19 cellular contexts compared by ENCODE assay signal in genomic region chr12:108133482-108133881, GRCh38. TPM values are rescaled to one million over a fixed set of nuclear protein-coding genes. Genes with fewer than 3 reads are reported as not detected.
DNase-seq lines count a peak whose midpoint lies in the region; ATAC-seq lines count a peak whose summit lies in the region.
"Had no signal": no experiment of that assay in that cellular context is flagged by ENCODE, and none has a peak within 500 bp of the region (broad histone marks: within the 10 kb centered on the region; RNA-seq: fewer than 3 reads in every experiment).

No MANE protein-coding gene starts in this region.

- H3K4me3 ChIP-seq in HAP-1, result no peak overlapping the region
- H3K4me3 ChIP-seq: A549, Peyer's patch, SK-N-MC had no signal

- H3K4me1 ChIP-seq in HAP-1, result no peaks in the 10 kb centered on the region
- H3K4me1 ChIP-seq: Caco-2 had no signal

- intact Hi-C loops in Right ventricle myocardium inferior (cut with DNase I) (no loop called here), cardiac septum (cut with DNase I) (no loop called here), left cardiac atrium (cut with DNase I) (loop anchor here in 1 of 2 donors (5.0 kb wide), 1 partner anchor 59 kb away; no protein-coding TSS in a partner anchor)

- DNase-seq in Right ventricle myocardium inferior (ENCODE audit: missing footprints) (peak; percentile 70), cardiac septum (ENCODE audit: low spot score) (no peak), cerebellar cortex (ENCODE audit: low spot score) (peak; percentile 82), left cardiac atrium (peak; percentile 34), HAP-1 (ENCODE audit: low spot score in 2 of 2) (no peak), HK-2 (ENCODE audit: unreplicated experiment) (no peak)
- DNase-seq: Caco-2; CD4-positive, alpha-beta T cell; GOT3; MM.1S; NCI-H1092; NCI-H446; NCI-H526 treated with DMSO at 0.1 percent for 48 hours; Peyer's patch; SHP77 had no signal

- H3K36me3 ChIP-seq in HAP-1 (replicated peaks), result no peaks in the 10 kb centered on the region
- H3K36me3 ChIP-seq: Peyer's patch had no signal

- peak; percentile 86 for ATAC-seq in Right ventricle myocardium inferior
- ATAC-seq in left cardiac atrium, result peak; percentile 79 to 83
- no peak for ATAC-seq in GM18909 (IDR thresholded peaks at IDR 0.05; ENCODE audit: poor library complexity, unreplicated experiment)
- ATAC-seq: A549 had no signal

- no peaks in the 10 kb centered on the region for H3K9me3 ChIP-seq in HAP-1
- H3K9me3 ChIP-seq: A549, Caco-2, Peyer's patch had no signal

- in situ Hi-C loops in HAP-1 (cut with MboI; ENCODE audit: low sequenced_read_pairs), result no loop called here

- H3K27me3 ChIP-seq in HAP-1 (ENCODE audit: low read depth), result peaks cover 22% of the 10 kb centered on the region

RNA-seq across cellular contexts. Expression of gene WSCD2, which starts 4.4 kb away (rescaled TPM):
- total RNA-seq in Right ventricle myocardium inferior (0.73 TPM), cardiac septum (0.40 TPM), left cardiac atrium (under 1 TPM in 1 of 2 donors, not detected in 1; 0.44 TPM)
- total RNA-seq: Caco-2; CD4-positive, alpha-beta T cell; LHCN-M2 had no signal

Comparison
In these comparisons a context has a peak if more than half of its experiments do, and no peak if none do; other contexts are left out.
1. DNase-seq: peak in Right ventricle myocardium inferior (single experiment), cerebellar cortex (single experiment) and left cardiac atrium (single experiment); none in cardiac septum (single experiment), HAP-1 (0 of 2) and HK-2 (single experiment).